20 cellular contexts compared by ENCODE assay signal in the genomic region with DNA sequence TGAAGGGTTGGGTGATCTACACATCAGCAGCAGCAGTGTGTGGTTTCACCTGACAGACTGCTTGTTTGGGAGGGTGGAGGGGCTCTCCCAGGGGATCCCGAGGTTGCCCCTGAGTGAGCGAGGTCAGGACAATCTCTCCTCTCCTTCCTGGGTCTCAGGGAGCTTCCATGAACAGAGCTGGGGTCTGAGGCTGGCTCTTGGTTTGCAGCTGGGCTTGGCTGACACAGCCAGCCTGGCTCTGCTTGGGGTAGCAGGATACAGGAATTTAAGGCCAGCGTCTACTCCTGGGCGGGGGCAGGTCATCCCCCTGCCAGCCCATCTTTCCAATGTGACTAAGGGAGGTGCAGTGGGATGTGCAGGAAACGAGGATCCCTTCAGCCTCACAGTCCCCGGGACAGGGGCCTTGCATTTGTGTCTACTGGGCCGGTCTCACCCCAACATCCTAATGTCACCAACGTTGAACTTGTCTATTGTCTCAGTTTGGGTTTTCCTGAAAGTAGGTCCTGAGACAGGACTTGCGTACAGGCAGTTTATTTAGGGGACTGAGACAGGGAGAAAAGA.
"Had no signal": no experiment of that assay in that cellular context is flagged by ENCODE, and none has a peak within 500 bp of the region (broad histone marks: within the 10 kb centered on the region; RNA-seq: fewer than 3 reads in every experiment).

No MANE protein-coding gene starts in this region.

- H3K4me3 ChIP-seq: hepatocyte, lung, psoas muscle, skin epidermis, stomach, vagina had no signal

- ATAC-seq: left ventricle myocardium superior, psoas muscle, sciatic nerve had no signal

- H3K4me1 Mint-ChIP-seq: naive B cell, nephron had no signal

- H3K27me3 ChIP-seq: vagina had no signal

- H3K9me3 ChIP-seq: psoas muscle, stomach, vagina had no signal

- H3K36me3 ChIP-seq: stomach, vagina had no signal

- H3K27ac Mint-ChIP-seq: dendritic cell treated with granulocyte-macrophage colony-stimulating factor and Interleukin-4, amounts not matched to agents 40 ng/mL and 50 ng/mL, for 4 days; nephron had no signal

- H3K4me3 Mint-ChIP-seq: dendritic cell treated with granulocyte-macrophage colony-stimulating factor and Interleukin-4, amounts not matched to agents 40 ng/mL and 50 ng/mL, for 4 days; nephron had no signal

- H3K27ac ChIP-seq: hepatocyte, psoas muscle, stomach, vagina had no signal

- H3K36me3 Mint-ChIP-seq: naive B cell had no signal

- H3K4me1 ChIP-seq: psoas muscle had no signal

- H3K9me3 Mint-ChIP-seq: dendritic cell treated with granulocyte-macrophage colony-stimulating factor and Interleukin-4, amounts not matched to agents 40 ng/mL and 50 ng/mL, for 4 days; naive B cell; nephron had no signal

- DNase-seq: cerebellar nuclear complex; foreskin melanocyte; kidney; left cardiac atrium; left ventricle myocardium superior; mesenchymal stem cell; naive B cell; psoas muscle; stimulated activated CD4-positive, alpha-beta T cell treated with anti-CD3 and anti-CD28 coated beads, Interleukin-2, amount 100 ng/mL, for 24 hours; stimulated activated CD4-positive, alpha-beta T cell treated with anti-CD3 and anti-CD28 coated beads, Interleukin-4, amount 100 ng/mL, for 4 hours; stomach; substantia nigra; trophoblast cell had no signal
